In genomic region chr1:206461602-206462455, GRCh38 we compare ENCODE assay signal across 8 cellular contexts. TPM values are rescaled to one million over a fixed set of nuclear protein-coding genes. Genes with fewer than 3 reads are reported as not detected.
DNase-seq lines count a peak whose midpoint lies in the region; ATAC-seq and TF ChIP-seq lines count a peak whose summit lies in the region.

No MANE protein-coding gene starts in this region.

- peaks cover 7% of the 10 kb centered on the region for H3K27me3 Mint-ChIP-seq in HFFc6 (ENCODE audit: insufficient read depth)
- H3K27me3 Mint-ChIP-seq in chondrocyte (ENCODE audit: low read depth) = peaks cover 3% of the 10 kb centered on the region

- H3K27ac Mint-ChIP-seq in HFFc6 (no peak overlapping the region), chondrocyte (ENCODE audit: unreplicated experiment) (no peak overlapping the region)

- H3K27ac ChIP-seq in liver (ENCODE audit: low read depth in 1 of 2, low read length in 2 of 2) = no peak overlapping the region

- WGBS in liver = 64% methylated on average over 9 of the region's 9 CpGs

- peaks cover 0 to 9% (median 5%) of the 10 kb centered on the region in 4 donors for H3K36me3 ChIP-seq in liver (ENCODE audit: control insufficient read depth in 4 of 4, insufficient read depth in 3 of 4, low read depth in 1 of 4, low read length in 3 of 4)

- peaks cover 54% of the 10 kb centered on the region for H3K4me1 Mint-ChIP-seq in HFFc6 (ENCODE audit: low read depth)
- H3K4me1 Mint-ChIP-seq in chondrocyte (ENCODE audit: low read depth) = peaks cover 19% of the 10 kb centered on the region

- TF ChIP-seq RAD21 in liver (IDR thresholded peaks at IDR 0.05) = peak; percentile 77 to 89

- no peak overlapping the region for H3K4me3 ChIP-seq in liver (ENCODE audit: low read depth in 1 of 3, low read length in 3 of 3)

- H3K9me3 Mint-ChIP-seq in HFFc6 (no peaks in the 10 kb centered on the region), chondrocyte (ENCODE audit: low read depth) (no peaks in the 10 kb centered on the region)

- H3K36me3 Mint-ChIP-seq in HFFc6 (ENCODE audit: low read depth) = peaks cover 28% of the 10 kb centered on the region
- peaks cover 12% of the 10 kb centered on the region for H3K36me3 Mint-ChIP-seq in chondrocyte (ENCODE audit: low read depth)

- H3K9me3 ChIP-seq in liver (ENCODE audit: control insufficient read depth in 4 of 4, low read length in 3 of 4) = no peaks in the 10 kb centered on the region

- DNase-seq in DMS53 (lab: John Stamatoyannopoulos, UW) = peak; percentile 82
- peak; percentile 76 for DNase-seq in HFFc6
- DNase-seq in NCI-H446 treated with DMSO at 0.1 percent for 48 hours (lab: John Stamatoyannopoulos, UW) = peak; percentile 37
- peak; percentile 60 to 83 for DNase-seq in activated CD4-positive, alpha-beta T cell treated with anti-CD3 and anti-CD28 coated beads for 4 hours
- no peak for DNase-seq in chondrocyte (ENCODE audit: low spot score)
- peak; percentile 68 for DNase-seq in stimulated activated CD8-positive, alpha-beta memory T cell treated with anti-CD3 and anti-CD28 coated beads, Interleukin-15, amount 100 ng/mL, for 1 hour (ENCODE audit: low read depth)

- no peak for ATAC-seq in HG02852 (IDR thresholded peaks at IDR 0.05; ENCODE audit: unreplicated experiment)

- H3K4me3 Mint-ChIP-seq in HFFc6 (no peak overlapping the region), chondrocyte (ENCODE audit: unreplicated experiment) (no peak overlapping the region)

- H3K4me1 ChIP-seq in liver (ENCODE audit: control insufficient read depth in 4 of 4, insufficient read depth in 4 of 4, low read length in 3 of 4) = no peaks in the 10 kb centered on the region

- TF ChIP-seq CTCF in HFFc6 (IDR thresholded peaks at IDR 0.05) (peak; percentile 91), chondrocyte (IDR thresholded peaks at IDR 0.05) (peak; percentile 86), liver (IDR thresholded peaks at IDR 0.05; ENCODE audit: low read depth, low read length, missing input control) (peak; percentile 80)

- H3K27me3 ChIP-seq in liver (ENCODE audit: control insufficient read depth in 4 of 4, insufficient read depth in 4 of 4, low read length in 3 of 4) = no peaks in the 10 kb centered on the region

- H3K9ac ChIP-seq in liver (ENCODE audit: low read depth in 1 of 2, low read length in 2 of 2) = no peak overlapping the region

TF ChIP-seq in liver, 16 proteins besides CTCF, POLR2A, EP300 and RAD21:
- TF ChIP-seq EGR1 (IDR thresholded peaks at IDR 0.05; ENCODE audit: low read depth in 2 of 2) (no peak), TAF1 (conservative IDR thresholded peaks at IDR 0.05) (no peak), HNF4A (conservative IDR thresholded peaks at IDR 0.05) (no peak), RXRA (IDR thresholded peaks at IDR 0.05) (no peak), ATF3 (IDR thresholded peaks at IDR 0.05) (no peak), HNF4G (IDR thresholded peaks at IDR 0.05) (no peak)

RNA-seq across cellular contexts. Expression of gene IKBKE, which starts 8.4 kb away (rescaled TPM):
- total RNA-seq in HFFc6 (2021; fragmentation: NEBNext Ultra II Directional; extraction: Animal tissue kit (Norgen Biotek cat#: 25700)) = 10 to 100 TPM; 15.1 to 19.6 (median 17.1) TPM
- total RNA-seq in chondrocyte = 7.7 to 10.5 TPM (median 8.5 TPM) in 3 replicates
- total RNA-seq in liver = 1 to 10 TPM; 2.0 to 3.9 TPM
- 1 to 10 TPM in 1 of 2 donors, under 1 TPM in 1; 0.81 to 1.1 TPM for polyA plus RNA-seq in liver

RNA-seq across cellular contexts. Expression of gene RASSF5, which starts 45.5 kb away (rescaled TPM):
- total RNA-seq in HFFc6 (2021; fragmentation: NEBNext Ultra II Directional; extraction: Animal tissue kit (Norgen Biotek cat#: 25700)) = 1 to 10 TPM in 2 of 6 experiments, under 1 TPM in 4; 0.52 to 1.1 (median 0.82) TPM
- 0.12 to 0.36 TPM (median 0.27 TPM) in 3 replicates for total RNA-seq in chondrocyte
- 10 to 100 TPM in 1 of 2 donors, 1 to 10 TPM in 1; 5.8 to 10.0 TPM for total RNA-seq in liver
- 1 to 10 TPM; 4.8 to 5.2 TPM for polyA plus RNA-seq in liver
